In genomic region chr4:190021973-190022372, GRCh38 we compare ENCODE assay signal across 13 cellular contexts. TPM values are rescaled to one million over a fixed set of nuclear protein-coding genes. Genes with fewer than 3 reads are reported as not detected.
A peak's percentile ranks its signal among the peaks of the same experiment; 100 is the strongest.
DNase-seq lines count a peak whose midpoint lies in the region; FAIRE-seq and TF ChIP-seq lines count a peak whose summit lies in the region.
"Not testable (repeated sequence)": the region's sequence is repeated elsewhere in the genome, so short reads cannot be mapped to it uniquely, and the experiment has no call there.
"Had no signal": no experiment of that assay in that cellular context is flagged by ENCODE, and none has a peak within 500 bp of the region (broad histone marks: within the 10 kb centered on the region; RNA-seq: fewer than 3 reads in every experiment).

No MANE protein-coding gene starts in this region.

- DNase-seq in ascending aorta (ENCODE audit: low spot score in 2 of 2); coronary artery (ENCODE audit: low spot score); endothelial cell of umbilical vein (ENCODE audit: low read depth, low spot score); suprapubic skin (ENCODE audit: low spot score in 2 of 2): not testable (repeated sequence)

- not testable (repeated sequence) for H3K9me3 ChIP-seq in ascending aorta; endothelial cell of umbilical vein (replicated peaks; ENCODE audit: control insufficient read depth, insufficient read depth, low read length); suprapubic skin

- not testable (repeated sequence) for FAIRE-seq in endothelial cell of umbilical vein (lab: Jason Lieb, UNC)

- not testable (repeated sequence) for H3K9me1 ChIP-seq in endothelial cell of umbilical vein (replicated peaks; ENCODE audit: control insufficient read depth, extremely low read depth, insufficient read depth, low read length)

- intact Hi-C loops in ascending aorta (cut with DNase I); endothelial cell of umbilical vein (cut with micrococcal nuclease): not testable (repeated sequence)

- not testable (repeated sequence) for H4K20me1 ChIP-seq in endothelial cell of umbilical vein (replicated peaks; ENCODE audit: control insufficient read depth, extremely low read depth, insufficient read depth, low read length)

- not testable (repeated sequence) for TF ChIP-seq CTCF in ascending aorta (IDR thresholded peaks at IDR 0.05); coronary artery (IDR thresholded peaks at IDR 0.05); endothelial cell of umbilical vein (IDR thresholded peaks at IDR 0.05; ENCODE audit: extremely low read depth in 1 of 2, insufficient read depth in 1 of 2, low read depth in 1 of 2, low read length in 2 of 2); suprapubic skin (IDR thresholded peaks at IDR 0.05)

- not testable (repeated sequence) for H3K27ac ChIP-seq in ascending aorta; coronary artery; endothelial cell of umbilical vein (ENCODE audit: insufficient read depth, low read depth, low read length); suprapubic skin

- not testable (repeated sequence) for H3K4me2 ChIP-seq in endothelial cell of umbilical vein (ENCODE audit: insufficient read depth, low read length)

- CTCF ChIA-PET in endothelial cell of umbilical vein (lab: Charles Lee): not testable (repeated sequence)

- POLR2A ChIA-PET in endothelial cell of umbilical vein (lab: Charles Lee): not testable (repeated sequence)

- TF ChIP-seq EP300 in suprapubic skin (IDR thresholded peaks at IDR 0.05): not testable (repeated sequence)

- H3K79me2 ChIP-seq in endothelial cell of umbilical vein (ENCODE audit: control insufficient read depth, insufficient read depth, low read length): not testable (repeated sequence)

- H3K4me3 ChIP-seq in ascending aorta (peak overlapping the region; percentile 35 to 39), coronary artery (peak overlapping the region; percentile 63), suprapubic skin (peak overlapping the region; percentile 22)
- not testable (repeated sequence) for H3K4me3 ChIP-seq in endothelial cell of umbilical vein (replicated peaks in 1 of 3; ENCODE audit: insufficient read depth in 1 of 3, low read depth in 1 of 3, low read length in 3 of 3)

- not testable (repeated sequence) for H3K36me3 ChIP-seq in ascending aorta; endothelial cell of umbilical vein (ENCODE audit: control insufficient read depth in 2 of 2, extremely low read depth in 1 of 2, insufficient read depth in 2 of 2, low read length in 2 of 2); suprapubic skin

- not testable (repeated sequence) for H2AFZ ChIP-seq in endothelial cell of umbilical vein (ENCODE audit: low read depth, low read length)

- H3K27me3 ChIP-seq in ascending aorta (peaks cover 15% of the 10 kb centered on the region), endothelial cell of umbilical vein (ENCODE audit: control insufficient read depth in 2 of 2, insufficient read depth in 2 of 2, low read length in 2 of 2) (peaks cover 12 to 43% of the 10 kb centered on the region in 2 experiments), suprapubic skin (peaks cover 55% of the 10 kb centered on the region)

- H3K9ac ChIP-seq in endothelial cell of umbilical vein (replicated peaks; ENCODE audit: extremely low read depth, insufficient read depth, low read length): not testable (repeated sequence)

- BruUV-seq in endothelial cell of umbilical vein (replicated peaks; lab: Mats Ljungman, UMichigan): not testable (repeated sequence)

- 80% methylated on average over 3 of the region's 39 CpGs for WGBS in suprapubic skin

- dilution Hi-C loops in endothelial cell of umbilical vein (cut with MboI; ENCODE audit: extremely low pct_ligation_motif_present, low sequenced_read_pairs): not testable (repeated sequence)

- H3K4me1 ChIP-seq in ascending aorta (peaks cover 0 to 11% of the 10 kb centered on the region in 2 donors), suprapubic skin (peaks cover 42% of the 10 kb centered on the region)
- H3K4me1 ChIP-seq in endothelial cell of umbilical vein (ENCODE audit: control insufficient read depth, extremely low read depth, insufficient read depth, low read length): not testable (repeated sequence)

- not testable (repeated sequence) for TF ChIP-seq POLR2A in endothelial cell of umbilical vein (IDR thresholded peaks at IDR 0.05; ENCODE audit: low read depth, low read length); suprapubic skin (IDR thresholded peaks at IDR 0.05)

TF ChIP-seq in endothelial cell of umbilical vein, 7 proteins besides CTCF, POLR2A, EP300 and RAD21:
- TF ChIP-seq EZH2 (IDR thresholded peaks at IDR 0.05; ENCODE audit: borderline replicate concordance, low read depth, low read length, severe bottlenecking): peak; percentile 42

RNA-seq across cellular contexts. Expression of gene FRG2, which starts 5.1 kb away (rescaled TPM):
- total RNA-seq in ascending aorta (not detected), endothelial cell of umbilical vein (not detected in 2 replicates), suprapubic skin (not detected)
- polyA plus RNA-seq in endothelial cell of umbilical vein: not detected in 2 replicates
- polyA plus RNA-seq in endothelial cell of umbilical vein (2011; cell fraction: cytosol; rRNA removed): not detected in 2 replicates
- polyA plus RNA-seq in endothelial cell of umbilical vein (2011; cell fraction: nucleus; rRNA removed): not detected in 2 replicates
- polyA plus RNA-seq in endothelial cell of umbilical vein (2012): not detected in 2 replicates
- polyA minus RNA-seq in endothelial cell of umbilical vein: not detected in 2 replicates
- polyA minus RNA-seq in endothelial cell of umbilical vein (2011; cell fraction: cytosol; rRNA and poly(A)+ RNA removed): not detected
- polyA minus RNA-seq in endothelial cell of umbilical vein (2011; cell fraction: nucleus; rRNA and poly(A)+ RNA removed): not detected in 2 replicates
- total RNA-seq: CD4-positive, alpha-beta memory T cell; CD4-positive, CD25-positive, alpha-beta regulatory T cell; G401; GM12878 had no signal
- polyA plus RNA-seq: AG04450; CD14-positive monocyte; CD4-positive, alpha-beta memory T cell; CD4-positive, CD25-positive, alpha-beta regulatory T cell; CD8-positive, alpha-beta memory T cell had no signal

RNA-seq across cellular contexts. Expression of gene DBET, which starts 42.3 kb away (rescaled TPM):
- total RNA-seq in ascending aorta (not detected), endothelial cell of umbilical vein (not detected in 2 replicates), suprapubic skin (not detected)
- polyA plus RNA-seq in endothelial cell of umbilical vein: not detected in 2 replicates
- polyA plus RNA-seq in endothelial cell of umbilical vein (2011; cell fraction: cytosol; rRNA removed): not detected in 2 replicates
- not detected in 2 replicates for polyA plus RNA-seq in endothelial cell of umbilical vein (2011; cell fraction: nucleus; rRNA removed)
- not detected in 2 replicates for polyA plus RNA-seq in endothelial cell of umbilical vein (2012)
- polyA minus RNA-seq in endothelial cell of umbilical vein: not detected in 2 replicates
- not detected for polyA minus RNA-seq in endothelial cell of umbilical vein (2011; cell fraction: cytosol; rRNA and poly(A)+ RNA removed)
- polyA minus RNA-seq in endothelial cell of umbilical vein (2011; cell fraction: nucleus; rRNA and poly(A)+ RNA removed): not detected in 2 replicates
- total RNA-seq: A673; CD4-positive, alpha-beta memory T cell; CD4-positive, CD25-positive, alpha-beta regulatory T cell; CD8-positive, alpha-beta memory T cell; Daoy; G401; GM12878 had no signal
- polyA plus RNA-seq: AG04450; CD14-positive monocyte; CD4-positive, alpha-beta memory T cell; CD4-positive, CD25-positive, alpha-beta regulatory T cell; CD8-positive, alpha-beta memory T cell; GM12878 had no signal
